8 cellular contexts compared by ENCODE assay signal in the genomic region with DNA sequence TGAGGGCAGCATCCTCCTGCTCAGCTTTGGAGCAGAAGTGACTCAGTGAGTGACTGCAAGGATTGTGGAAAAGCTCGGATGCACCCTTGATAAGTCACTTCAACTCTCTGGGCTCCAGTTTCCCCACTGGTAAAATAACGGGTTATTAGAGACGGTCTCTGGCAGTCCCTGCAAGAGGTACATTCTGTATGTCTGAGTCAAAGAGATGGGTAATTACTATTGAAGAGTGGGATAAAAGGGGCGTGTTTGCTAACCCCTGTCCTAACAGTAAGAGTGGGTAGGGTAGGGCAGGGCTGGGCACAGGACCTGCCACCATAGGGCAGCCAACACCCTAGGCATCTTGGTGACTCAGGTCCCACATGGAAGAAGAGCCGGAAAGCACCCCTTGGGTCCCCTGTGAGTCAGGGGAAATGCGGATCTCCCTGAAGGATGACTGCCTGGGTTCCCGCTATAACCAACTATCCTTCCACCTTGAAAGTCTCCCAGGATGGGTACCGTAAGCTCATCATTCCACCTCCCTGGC. TPM values are rescaled to one million over a fixed set of nuclear protein-coding genes. Genes with fewer than 3 reads are reported as not detected.
A peak's percentile ranks its signal among the peaks of the same experiment; 100 is the strongest.
DNase-seq lines count a peak whose midpoint lies in the region; ATAC-seq, FAIRE-seq and TF ChIP-seq lines count a peak whose summit lies in the region.

No MANE protein-coding gene starts in this region.

- H3K4me1 Mint-ChIP-seq in activated CD4-positive, alpha-beta T cell treated with anti-CD3 and anti-CD28 coated beads for 36 hours, result peaks cover 90% of the 10 kb centered on the region
- H3K4me1 Mint-ChIP-seq in activated naive CD8-positive, alpha-beta T cell treated with anti-CD3 and anti-CD28 coated beads, Interleukin-2, amount 10 ng/mL, durations not matched to agents 7 days and 5 days, result peaks cover 69% of the 10 kb centered on the region

- DNase-seq in activated CD4-positive, alpha-beta T cell treated with anti-CD3 and anti-CD28 coated beads for 36 hours, result no peak
- no peak for DNase-seq in activated CD4-positive, alpha-beta T cell treated with anti-CD3 and anti-CD28 coated beads for 4 hours
- no peak for DNase-seq in activated naive CD8-positive, alpha-beta T cell treated with anti-CD3 and anti-CD28 coated beads, Interleukin-2, amount 10 ng/mL, durations not matched to agents 7 days and 5 days
- no peak for DNase-seq in kidney
- DNase-seq in thoracic aorta (ENCODE audit: low spot score), result no peak
- DNase-seq in GM12892 (ENCODE audit: insufficient read length), result no peak
- DNase-seq in stimulated activated CD4-positive, alpha-beta T cell treated with anti-CD3 and anti-CD28 coated beads, Interleukin-4, amount 100 ng/mL, for 4 hours, result no peak

- H3K9me3 ChIP-seq in kidney (ENCODE audit: control insufficient read depth in 1 of 2, low read length in 2 of 2) (no peaks in the 10 kb centered on the region), thoracic aorta (no peaks in the 10 kb centered on the region)

- H3K27me3 Mint-ChIP-seq in activated CD4-positive, alpha-beta T cell treated with anti-CD3 and anti-CD28 coated beads for 36 hours, result no peaks in the 10 kb centered on the region
- peaks cover 20% of the 10 kb centered on the region for H3K27me3 Mint-ChIP-seq in activated naive CD8-positive, alpha-beta T cell treated with anti-CD3 and anti-CD28 coated beads, Interleukin-2, amount 10 ng/mL, durations not matched to agents 7 days and 5 days

- peaks cover 25% of the 10 kb centered on the region for H3K36me3 Mint-ChIP-seq in activated CD4-positive, alpha-beta T cell treated with anti-CD3 and anti-CD28 coated beads for 36 hours (ENCODE audit: low read depth)
- peaks cover under 1% of the 10 kb centered on the region for H3K36me3 Mint-ChIP-seq in activated naive CD8-positive, alpha-beta T cell treated with anti-CD3 and anti-CD28 coated beads, Interleukin-2, amount 10 ng/mL, durations not matched to agents 7 days and 5 days

- peaks cover 54% of the 10 kb centered on the region in 2 donors for H3K4me1 ChIP-seq in kidney (ENCODE audit: control insufficient read depth in 1 of 2, insufficient read depth in 1 of 2, low read depth in 1 of 2, low read length in 2 of 2)
- H3K4me1 ChIP-seq in thoracic aorta (ENCODE audit: control insufficient read depth in 1 of 2, low read depth in 2 of 2), result peaks cover 65 to 84% of the 10 kb centered on the region in 2 donors

- H3K27ac ChIP-seq in kidney (ENCODE audit: low read depth in 2 of 2, low read length in 2 of 2), result peak overlapping the region; percentile 86 to 90
- H3K27ac ChIP-seq in thoracic aorta, result peak overlapping the region; percentile 98 to 100

- peak overlapping the region; percentile 43 for H3K27ac Mint-ChIP-seq in activated CD4-positive, alpha-beta T cell treated with anti-CD3 and anti-CD28 coated beads for 36 hours
- peak overlapping the region; percentile 97 for H3K27ac Mint-ChIP-seq in activated naive CD8-positive, alpha-beta T cell treated with anti-CD3 and anti-CD28 coated beads, Interleukin-2, amount 10 ng/mL, durations not matched to agents 7 days and 5 days

- H3K36me3 ChIP-seq in kidney (ENCODE audit: control insufficient read depth in 1 of 2, insufficient read depth in 2 of 2, low read length in 2 of 2) (peaks cover 3 to 14% of the 10 kb centered on the region in 2 donors), thoracic aorta (peaks cover 3% of the 10 kb centered on the region)

- FAIRE-seq in kidney (lab: Jason Lieb, UNC), result no peak
- FAIRE-seq in GM12892 (lab: Jason Lieb, UNC), result no peak

- H3K9ac ChIP-seq in kidney (ENCODE audit: low read length in 2 of 2), result peak overlapping the region in 1 of 2 donors; percentile 51

- no peaks in the 10 kb centered on the region for H3K27me3 ChIP-seq in thoracic aorta (replicated peaks; ENCODE audit: insufficient read depth)

- ATAC-seq in activated CD4-positive, alpha-beta T cell treated with anti-CD3 and anti-CD28 coated beads for 36 hours, result no peak
- no peak for ATAC-seq in activated naive CD8-positive, alpha-beta T cell treated with anti-CD3 and anti-CD28 coated beads, Interleukin-2, amount 10 ng/mL, durations not matched to agents 7 days and 5 days (ENCODE audit: low read depth)
- ATAC-seq in thoracic aorta (ENCODE audit: insufficient number of reproducible peaks, low FRiP score, low read depth) (peak; percentile 7), HG02938 (IDR thresholded peaks at IDR 0.05; ENCODE audit: unreplicated experiment) (no peak)

- POLR2A ChIA-PET in activated CD4-positive, alpha-beta T cell treated with anti-CD3 and anti-CD28 coated beads for 36 hours (lab: Charles Lee), result interaction anchor here (2.5 to 3.3 kb wide), 2 partner anchors 11 to 38 kb away, joined by 12 to 26 read pairs; partner anchors contain the start of gene TUT1
- POLR2A ChIA-PET in activated naive CD8-positive, alpha-beta T cell treated with anti-CD3 and anti-CD28 coated beads, Interleukin-2, amount 10 ng/mL, durations not matched to agents 7 days and 5 days (lab: Charles Lee), result interaction anchor here (1.0 to 7.2 kb wide), 6 partner anchors 9 to 126 kb away, joined by 5 to 97 read pairs (median 10); partner anchors contain the start of genes AHNAK, EEF1G, INTS5 and MTA2

- no peaks in the 10 kb centered on the region for H3K9me3 Mint-ChIP-seq in activated CD4-positive, alpha-beta T cell treated with anti-CD3 and anti-CD28 coated beads for 36 hours (ENCODE audit: low read depth)
- no peaks in the 10 kb centered on the region for H3K9me3 Mint-ChIP-seq in activated naive CD8-positive, alpha-beta T cell treated with anti-CD3 and anti-CD28 coated beads, Interleukin-2, amount 10 ng/mL, durations not matched to agents 7 days and 5 days

- no peak for TF ChIP-seq POLR2A in GM12892 (IDR thresholded peaks at IDR 0.05; ENCODE audit: low read depth, low read length)

- CTCF ChIA-PET in activated CD4-positive, alpha-beta T cell treated with anti-CD3 and anti-CD28 coated beads for 36 hours (lab: Charles Lee), result interaction anchor here (7.4 kb wide), 1 partner anchor 129 kb away, joined by 42 read pairs; no protein-coding TSS in a partner anchor

- intact Hi-C loops in activated CD4-positive, alpha-beta T cell treated with anti-CD3 and anti-CD28 coated beads for 36 hours (cut with DNase I, micrococcal nuclease), result loop anchor here (2.0 to 10.0 kb wide), 2 partner anchors 47 to 1569 kb away; partner anchors contain the start of gene MTA2 (in 1 of the 2)
- intact Hi-C loops in kidney (cut with DNase I), result no loop called here

- TF ChIP-seq CTCF in kidney (IDR thresholded peaks at IDR 0.05; ENCODE audit: borderline replicate concordance, extremely low read depth, insufficient read depth) (no peak), thoracic aorta (IDR thresholded peaks at IDR 0.05) (no peak)

- H3K4me3 Mint-ChIP-seq in activated CD4-positive, alpha-beta T cell treated with anti-CD3 and anti-CD28 coated beads for 36 hours, result no peak overlapping the region
- no peak overlapping the region for H3K4me3 Mint-ChIP-seq in activated naive CD8-positive, alpha-beta T cell treated with anti-CD3 and anti-CD28 coated beads, Interleukin-2, amount 10 ng/mL, durations not matched to agents 7 days and 5 days

- H3K4me3 ChIP-seq in kidney (ENCODE audit: low read length in 2 of 2) (peak overlapping the region in 1 of 2 donors; percentile 11), thoracic aorta (peak overlapping the region; percentile 70)

RNA-seq across cellular contexts. Expression of gene AHNAK, which starts 7.3 kb away (rescaled TPM):
- 10 to 100 TPM; 47.3 to 54.7 TPM for total RNA-seq in activated CD4-positive, alpha-beta T cell treated with anti-CD3 and anti-CD28 coated beads for 36 hours
- 100 to 1,000 TPM; 278 to 344 TPM for total RNA-seq in activated naive CD8-positive, alpha-beta T cell treated with anti-CD3 and anti-CD28 coated beads, Interleukin-2, amount 10 ng/mL, durations not matched to agents 7 days and 5 days
- total RNA-seq in kidney, result 700 TPM
- 36.6 TPM for polyA plus RNA-seq in kidney (ENCODE audit: insufficient read depth, low read depth, low replicate concordance)
- total RNA-seq in thoracic aorta, result 1,000 to 10,000 TPM; 1,009 to 1,046 TPM
- polyA plus RNA-seq in GM12892 (2012; ENCODE audit: missing spikeins), result 15.5 TPM

RNA-seq across cellular contexts. Expression of gene EEF1G, which starts 19.8 kb away (rescaled TPM):
- 1,000 to 10,000 TPM; 1,986 to 2,351 TPM for total RNA-seq in activated CD4-positive, alpha-beta T cell treated with anti-CD3 and anti-CD28 coated beads for 36 hours
- total RNA-seq in activated naive CD8-positive, alpha-beta T cell treated with anti-CD3 and anti-CD28 coated beads, Interleukin-2, amount 10 ng/mL, durations not matched to agents 7 days and 5 days, result 1,000 to 10,000 TPM; 1,132 to 1,152 TPM
- total RNA-seq in kidney (1,136 TPM), thoracic aorta (100 to 1,000 TPM; 719 to 780 TPM)
- polyA plus RNA-seq in kidney (ENCODE audit: insufficient read depth, low read depth, low replicate concordance), result 1,809 TPM
- polyA plus RNA-seq in GM12892 (2012; ENCODE audit: missing spikeins), result 3,566 TPM

RNA-seq across cellular contexts. Expression of gene TUT1, which starts 37.4 kb away (rescaled TPM):
- total RNA-seq in activated CD4-positive, alpha-beta T cell treated with anti-CD3 and anti-CD28 coated beads for 36 hours, result 10 to 100 TPM; 32.5 to 36.0 TPM
- 10 to 100 TPM; 27.2 to 38.2 TPM for total RNA-seq in activated naive CD8-positive, alpha-beta T cell treated with anti-CD3 and anti-CD28 coated beads, Interleukin-2, amount 10 ng/mL, durations not matched to agents 7 days and 5 days
- 29.5 TPM for total RNA-seq in kidney
- 18.7 TPM for polyA plus RNA-seq in kidney (ENCODE audit: insufficient read depth, low read depth, low replicate concordance)
- total RNA-seq in thoracic aorta, result 10 to 100 TPM in 1 of 2 donors, 1 to 10 TPM in 1; 9.5 to 12.5 TPM
- polyA plus RNA-seq in GM12892 (2012; ENCODE audit: missing spikeins), result 13.1 TPM

RNA-seq across cellular contexts. Expression of gene MTA2, which starts 47.8 kb away (rescaled TPM):
- 100 to 1,000 TPM; 159 to 179 TPM for total RNA-seq in activated CD4-positive, alpha-beta T cell treated with anti-CD3 and anti-CD28 coated beads for 36 hours
- 100 to 1,000 TPM; 231 to 233 TPM for total RNA-seq in activated naive CD8-positive, alpha-beta T cell treated with anti-CD3 and anti-CD28 coated beads, Interleukin-2, amount 10 ng/mL, durations not matched to agents 7 days and 5 days
- total RNA-seq in kidney (71.8 TPM), thoracic aorta (100 to 1,000 TPM in 1 of 2 donors, 10 to 100 TPM in 1; 55.9 to 124 TPM)
- polyA plus RNA-seq in kidney (ENCODE audit: insufficient read depth, low read depth, low replicate concordance), result 34.4 TPM
- polyA plus RNA-seq in GM12892 (2012; ENCODE audit: missing spikeins), result 111 TPM

RNA-seq across cellular contexts. Expression of gene EML3, which starts 58.7 kb away (rescaled TPM):
- 100 to 1,000 TPM; 101 to 112 TPM for total RNA-seq in activated CD4-positive, alpha-beta T cell treated with anti-CD3 and anti-CD28 coated beads for 36 hours
- 100 to 1,000 TPM; 183 to 185 TPM for total RNA-seq in activated naive CD8-positive, alpha-beta T cell treated with anti-CD3 and anti-CD28 coated beads, Interleukin-2, amount 10 ng/mL, durations not matched to agents 7 days and 5 days
- 83.3 TPM for total RNA-seq in kidney
- 35.0 TPM for polyA plus RNA-seq in kidney (ENCODE audit: insufficient read depth, low read depth, low replicate concordance)
- total RNA-seq in thoracic aorta, result 100 to 1,000 TPM; 106 to 111 TPM
- polyA plus RNA-seq in GM12892 (2012; ENCODE audit: missing spikeins), result 30.5 TPM

Comparison
In these comparisons a context has a peak if more than half of its experiments do, and no peak if none do; other contexts are left out.
1. RNA of gene AHNAK, which starts 7.3 kb away (total RNA-seq): 1,009 to 1,046 TPM in thoracic aorta, 700 TPM in kidney (single experiment) and 278 to 344 TPM in activated naive CD8-positive, alpha-beta T cell treated with anti-CD3 and anti-CD28 coated beads, Interleukin-2, amount 10 ng/mL, durations not matched to agents 7 days and 5 days; 47.3 to 54.7 TPM in activated CD4-positive, alpha-beta T cell treated with anti-CD3 and anti-CD28 coated beads for 36 hours; every median in the first group is over 4 times any median in the second.